ENCODE assay signal across 24 cellular contexts in genomic region chr9:91243029-91243428, GRCh38.
"Had no signal": no experiment of that assay in that cellular context is flagged by ENCODE, and none has a peak within 500 bp of the region (broad histone marks: within the 10 kb centered on the region; RNA-seq: fewer than 3 reads in every experiment).

No MANE protein-coding gene starts in this region.

- H3K4me1 ChIP-seq: Peyer's patch had no signal

- H3K9me3 ChIP-seq: Peyer's patch, SJSA1 had no signal

- H3K4me3 ChIP-seq: cardiac muscle cell, Peyer's patch, SJSA1 had no signal

- H3K36me3 ChIP-seq: brain microvascular endothelial cell, cardiac muscle cell, Peyer's patch, SJSA1 had no signal

- H3K27me3 Mint-ChIP-seq: activated B cell treated with CpG ODN at 0.5 μM for 24 hours; activated CD4-positive, alpha-beta memory T cell treated with anti-CD3 and anti-CD28 coated beads for 36 hours; activated CD4-positive, alpha-beta T cell treated with anti-CD3 and anti-CD28 coated beads, Interleukin-2, amount 10 ng/mL, durations not matched to agents 24 days and 14 days had no signal

- ATAC-seq: activated naive CD4-positive, alpha-beta T cell treated with anti-CD3 and anti-CD28 coated beads, Interleukin-2, amount 50 U/mL, for 72 hours; activated T-cell treated with anti-CD3 and anti-CD28 coated beads, Interleukin-2, amount 50 U/mL, for 4 hours; SK-N-SH treated with all-trans-retinoic acid at 6 μM for 48 hours had no signal

- H3K27ac ChIP-seq: brain microvascular endothelial cell, cardiac muscle cell, Peyer's patch, SJSA1 had no signal

- H3K9me3 Mint-ChIP-seq: activated B cell treated with CpG ODN at 0.5 μM for 24 hours; activated CD4-positive, alpha-beta memory T cell treated with anti-CD3 and anti-CD28 coated beads for 36 hours; activated naive CD4-positive, alpha-beta T cell treated with anti-CD3 and anti-CD28 coated beads, Interleukin-2, amount 50 U/mL, for 72 hours; activated T-cell treated with anti-CD3 and anti-CD28 coated beads, Interleukin-2, amount 50 U/mL, for 4 hours; T-helper 1 cell treated with Interleukin-12 subunit alpha and Interleukin-12 subunit beta and Interleukin-4 antibody, amounts not matched to agents 30 μg/mL and 1 μg/mL, for 36 hours had no signal

- H3K27ac Mint-ChIP-seq: activated B cell treated with CpG ODN at 0.5 μM for 24 hours; activated CD4-positive, alpha-beta memory T cell treated with anti-CD3 and anti-CD28 coated beads for 36 hours; activated CD4-positive, alpha-beta T cell treated with anti-CD3 and anti-CD28 coated beads, Interleukin-2, amount 10 ng/mL, durations not matched to agents 24 days and 14 days; activated naive CD4-positive, alpha-beta T cell treated with anti-CD3 and anti-CD28 coated beads, Interleukin-2, amount 50 U/mL, for 72 hours; T-helper 1 cell treated with Interleukin-12 subunit alpha and Interleukin-12 subunit beta and Interleukin-4 antibody, amounts not matched to agents 30 μg/mL and 1 μg/mL, for 36 hours had no signal

- DNase-seq: activated B cell treated with CpG ODN at 0.5 μM for 24 hours; activated CD4-positive, alpha-beta memory T cell treated with anti-CD3 and anti-CD28 coated beads for 36 hours; activated CD4-positive, alpha-beta T cell treated with anti-CD3 and anti-CD28 coated beads for 1 hour; activated CD4-positive, alpha-beta T cell treated with anti-CD3 and anti-CD28 coated beads, Interleukin-2, amount 10 ng/mL, durations not matched to agents 24 days and 14 days; activated CD8-positive, alpha-beta memory T cell treated with anti-CD3 and anti-CD28 coated beads for 24 hours; activated effector memory CD4-positive, alpha-beta T cell treated with anti-CD3 and anti-CD28 coated beads, Interleukin-2, amount 50 U/mL, for 16 hours; activated naive CD4-positive, alpha-beta T cell treated with Interleukin-2 at 50 U/mL for 16 hours; activated T-cell treated with anti-CD3 and anti-CD28 coated beads, Interleukin-2, amount 50 U/mL, for 4 hours; brain microvascular endothelial cell; KG1; NCI-H1092; NCI-H1436 treated with DMSO at 0.1 percent for 48 hours; NCI-H1930; NCI-H2171; NCI-H2227 treated with DMSO at 0.1 percent for 48 hours; NCI-H82; Peyer's patch; SHP77; T-helper 9 cell had no signal

- H3K27me3 ChIP-seq: brain microvascular endothelial cell, cardiac muscle cell, Peyer's patch, SJSA1 had no signal

- H3K4me3 Mint-ChIP-seq: activated B cell treated with CpG ODN at 0.5 μM for 24 hours; activated CD4-positive, alpha-beta memory T cell treated with anti-CD3 and anti-CD28 coated beads for 36 hours; activated CD4-positive, alpha-beta T cell treated with anti-CD3 and anti-CD28 coated beads, Interleukin-2, amount 10 ng/mL, durations not matched to agents 24 days and 14 days; activated T-cell treated with anti-CD3 and anti-CD28 coated beads, Interleukin-2, amount 50 U/mL, for 4 hours; T-helper 1 cell treated with Interleukin-12 subunit alpha and Interleukin-12 subunit beta and Interleukin-4 antibody, amounts not matched to agents 30 μg/mL and 1 μg/mL, for 36 hours had no signal
